Comparison of ENCODE assay signal across 32 cellular contexts in genomic region chr7:135383525-135383924, GRCh38.
"Had no signal": no experiment of that assay in that cellular context is flagged by ENCODE, and none has a peak within 500 bp of the region (broad histone marks: within the 10 kb centered on the region; RNA-seq: fewer than 3 reads in every experiment).

No MANE protein-coding gene starts in this region.

- H3K27ac ChIP-seq: ascending aorta, breast epithelium, cardiac muscle cell, colonic mucosa, epithelial cell of prostate, esophagus squamous epithelium, gastroesophageal sphincter, WERI-Rb-1 had no signal

- H3K9me3 Mint-ChIP-seq: activated B cell treated with CpG ODN at 0.5 μM for 24 hours; activated CD4-positive, alpha-beta memory T cell treated with anti-CD3 and anti-CD28 coated beads, Interleukin-2, amount 10 ng/mL, durations not matched to agents 7 days and 5 days; activated CD4-positive, alpha-beta T cell treated with anti-CD3 and anti-CD28 coated beads, Interleukin-2, amount 10 ng/mL, durations not matched to agents 24 days and 14 days; activated naive CD4-positive, alpha-beta T cell treated with anti-CD3 and anti-CD28 coated beads, Interleukin-2, amount 10 ng/mL, durations not matched to agents 7 days and 5 days; activated T-helper 2 cell treated with anti-CD3 and anti-CD28 coated beads, Interferon-gamma antibody, Interleukin-2, Interleukin-4, amounts not matched to agents 10 μg/mL and 5 μg/mL and 100 μg/mL, durations not matched to agents 14 hours and 24 hours and 36 hours; brain; T-helper 2 cell treated with Interferon-gamma antibody and Interleukin-4, amounts not matched to agents 5 μg/mL and 100 μg/mL, for 36 hours had no signal

- H3K4me1 ChIP-seq: ascending aorta, breast epithelium, colonic mucosa, esophagus squamous epithelium had no signal

- H3K4me3 ChIP-seq: ascending aorta, breast epithelium, cardiac muscle cell, colonic mucosa, esophagus squamous epithelium, gastroesophageal sphincter had no signal

- FAIRE-seq: endometrium, endothelial cell of umbilical vein had no signal

- H3K9me3 ChIP-seq: ascending aorta, breast epithelium, colonic mucosa, esophagus squamous epithelium, gastroesophageal sphincter had no signal

- H3K36me3 ChIP-seq: ascending aorta, breast epithelium, colonic mucosa, WERI-Rb-1 had no signal

- H3K27me3 Mint-ChIP-seq: activated B cell treated with CpG ODN at 0.5 μM for 24 hours; activated CD4-positive, alpha-beta memory T cell treated with anti-CD3 and anti-CD28 coated beads, Interleukin-2, amount 10 ng/mL, durations not matched to agents 7 days and 5 days; activated CD4-positive, alpha-beta T cell treated with anti-CD3 and anti-CD28 coated beads, Interleukin-2, amount 10 ng/mL, durations not matched to agents 24 days and 14 days; activated CD8-positive, alpha-beta memory T cell treated with anti-CD3 and anti-CD28 coated beads, Interleukin-2, amount 10 ng/mL, durations not matched to agents 7 days and 5 days; activated naive CD4-positive, alpha-beta T cell treated with anti-CD3 and anti-CD28 coated beads, Interleukin-2, amount 10 ng/mL, durations not matched to agents 7 days and 5 days; activated naive CD8-positive, alpha-beta T cell; brain; T-helper 17 cell had no signal

- H3K4me3 Mint-ChIP-seq: activated B cell treated with CpG ODN at 0.5 μM for 24 hours; activated CD4-positive, alpha-beta memory T cell treated with anti-CD3 and anti-CD28 coated beads, Interleukin-2, amount 10 ng/mL, durations not matched to agents 7 days and 5 days; activated CD4-positive, alpha-beta T cell treated with anti-CD3 and anti-CD28 coated beads, Interleukin-2, amount 10 ng/mL, durations not matched to agents 24 days and 14 days; activated CD8-positive, alpha-beta memory T cell treated with anti-CD3 and anti-CD28 coated beads, Interleukin-2, amount 10 ng/mL, durations not matched to agents 7 days and 5 days; activated naive CD4-positive, alpha-beta T cell treated with anti-CD3 and anti-CD28 coated beads, Interleukin-2, amount 10 ng/mL, durations not matched to agents 7 days and 5 days; activated naive CD8-positive, alpha-beta T cell; brain; T-helper 17 cell; T-helper 2 cell treated with Interferon-gamma antibody and Interleukin-4, amounts not matched to agents 5 μg/mL and 100 μg/mL, for 36 hours had no signal

- H3K27me3 ChIP-seq: ascending aorta, breast epithelium, cardiac muscle cell, colonic mucosa, esophagus squamous epithelium, gastroesophageal sphincter had no signal

- DNase-seq: activated B cell treated with CpG ODN at 0.5 μM for 24 hours; activated CD4-positive, alpha-beta memory T cell treated with anti-CD3 and anti-CD28 coated beads, Interleukin-2, amount 10 ng/mL, durations not matched to agents 7 days and 5 days; activated CD4-positive, alpha-beta T cell treated with anti-CD3 and anti-CD28 coated beads, Interleukin-2, amount 10 ng/mL, durations not matched to agents 24 days and 14 days; activated CD8-positive, alpha-beta memory T cell treated with anti-CD3 and anti-CD28 coated beads, Interleukin-2, amount 10 ng/mL, durations not matched to agents 7 days and 5 days; activated CD8-positive, alpha-beta memory T cell treated with anti-CD3 and anti-CD28 coated beads, Interleukin-2, amount 50 U/mL, for 4 hours; activated effector memory CD4-positive, alpha-beta T cell treated with anti-CD3 and anti-CD28 coated beads, Interleukin-2, amount 50 U/mL, for 16 hours; activated naive CD4-positive, alpha-beta T cell treated with anti-CD3 and anti-CD28 coated beads, Interleukin-2, amount 10 ng/mL, durations not matched to agents 7 days and 5 days; activated T-cell treated with anti-CD3 and anti-CD28 coated beads, Interleukin-2, amount 50 U/mL, for 1 hour; central memory CD4-positive, alpha-beta T cell; cerebellar nuclear complex; colonic mucosa; effector CD8-positive, alpha-beta T cell; esophagus squamous epithelium; foreskin melanocyte; head of caudate nucleus; hippocampal formation; T-helper 1 cell; T-helper 17 cell; T1000; WERI-Rb-1 had no signal

- H3K27ac Mint-ChIP-seq: activated B cell treated with CpG ODN at 0.5 μM for 24 hours; activated CD4-positive, alpha-beta memory T cell treated with anti-CD3 and anti-CD28 coated beads, Interleukin-2, amount 10 ng/mL, durations not matched to agents 7 days and 5 days; activated CD4-positive, alpha-beta T cell treated with anti-CD3 and anti-CD28 coated beads, Interleukin-2, amount 10 ng/mL, durations not matched to agents 24 days and 14 days; activated CD8-positive, alpha-beta memory T cell treated with anti-CD3 and anti-CD28 coated beads, Interleukin-2, amount 10 ng/mL, durations not matched to agents 7 days and 5 days; activated naive CD4-positive, alpha-beta T cell treated with anti-CD3 and anti-CD28 coated beads, Interleukin-2, amount 10 ng/mL, durations not matched to agents 7 days and 5 days; activated naive CD8-positive, alpha-beta T cell; activated T-helper 2 cell treated with anti-CD3 and anti-CD28 coated beads, Interferon-gamma antibody, Interleukin-2, Interleukin-4, amounts not matched to agents 10 μg/mL and 5 μg/mL and 100 μg/mL, durations not matched to agents 14 hours and 24 hours and 36 hours; brain; T-helper 17 cell; T-helper 2 cell treated with Interferon-gamma antibody and Interleukin-4, amounts not matched to agents 5 μg/mL and 100 μg/mL, for 36 hours had no signal

- ATAC-seq: activated CD4-positive, CD25-positive, alpha-beta regulatory T cell treated with anti-CD3 and anti-CD28 coated beads, Interleukin-2, amount 50 U/mL, for 24 hours; activated CD8-positive, alpha-beta memory T cell treated with anti-CD3 and anti-CD28 coated beads, Interleukin-2, amount 10 ng/mL, durations not matched to agents 7 days and 5 days; gastroesophageal sphincter; T-helper 17 cell had no signal

- H3K4me1 Mint-ChIP-seq: activated B cell treated with CpG ODN at 0.5 μM for 24 hours; activated CD4-positive, alpha-beta T cell treated with anti-CD3 and anti-CD28 coated beads, Interleukin-2, amount 10 ng/mL, durations not matched to agents 24 days and 14 days; activated CD8-positive, alpha-beta memory T cell treated with anti-CD3 and anti-CD28 coated beads, Interleukin-2, amount 10 ng/mL, durations not matched to agents 7 days and 5 days; activated naive CD4-positive, alpha-beta T cell treated with anti-CD3 and anti-CD28 coated beads, Interleukin-2, amount 10 ng/mL, durations not matched to agents 7 days and 5 days; T-helper 17 cell had no signal

- H3K36me3 Mint-ChIP-seq: brain had no signal
